Comparison of ENCODE assay signal across 14 cellular contexts in the genomic region with DNA sequence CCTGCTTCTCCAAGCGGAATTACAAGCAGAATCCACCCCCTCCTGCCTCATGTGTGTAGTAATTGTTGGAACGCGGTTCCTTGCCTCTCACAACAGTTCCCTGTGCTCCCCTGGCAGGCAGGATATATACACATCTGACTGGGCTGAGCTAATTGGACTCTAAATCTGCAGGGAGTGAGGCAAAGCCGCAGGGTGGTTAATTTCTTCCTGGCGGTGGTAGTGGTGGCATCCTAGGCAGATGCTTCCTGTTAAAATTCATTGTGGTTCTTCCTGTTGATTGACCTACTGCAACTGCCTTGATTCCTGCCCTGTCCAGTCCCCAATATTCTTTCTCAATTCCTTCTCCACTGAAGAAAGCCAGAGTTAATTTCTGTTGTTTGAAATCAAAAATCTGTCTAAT.
A peak's percentile ranks its signal among the peaks of the same experiment; 100 is the strongest.
DNase-seq lines count a peak whose midpoint lies in the region; ATAC-seq, FAIRE-seq and TF ChIP-seq lines count a peak whose summit lies in the region.
"Had no signal": no experiment of that assay in that cellular context is flagged by ENCODE, and none has a peak within 500 bp of the region (broad histone marks: within the 10 kb centered on the region; RNA-seq: fewer than 3 reads in every experiment).

No MANE protein-coding gene starts in this region.

- peak overlapping the region; percentile 40; the same call in 1 of the 2 replicates for H3K9ac ChIP-seq in BLaER1

- peak overlapping the region; percentile 83 for H3K4me2 ChIP-seq in BLaER1

- H3K9me3 Mint-ChIP-seq in glutamatergic neuron (ENCODE audit: unreplicated experiment), result no peaks in the 10 kb centered on the region
- H3K9me3 Mint-ChIP-seq: natural killer cell had no signal

- H3K36me3 ChIP-seq in BLaER1, result no peaks in the 10 kb centered on the region

- no peaks in the 10 kb centered on the region for H4K20me1 ChIP-seq in BLaER1

- H3K4me3 ChIP-seq in BLaER1, result peak overlapping the region; percentile 31; the same call in 1 of the 2 replicates

- peaks cover 78% of the 10 kb centered on the region for H3K4me1 ChIP-seq in BLaER1

- H3K27me3 ChIP-seq in BLaER1, result no peaks in the 10 kb centered on the region

- H3K27me3 Mint-ChIP-seq in glutamatergic neuron (ENCODE audit: unreplicated experiment), result no peaks in the 10 kb centered on the region

- no peak for DNase-seq in GM18507 (ENCODE audit: extremely low spot score, insufficient read length, low read depth)
- DNase-seq in SKM-1 (lab: John Stamatoyannopoulos, UW; ENCODE audit: unreplicated experiment), result peak; percentile 57
- peak; percentile 10 for DNase-seq in glomerular endothelial cell (ENCODE audit: extremely low read depth, low read depth, low spot score)
- DNase-seq in posterior cingulate gyrus, result no peak
- no peak for DNase-seq in glutamatergic neuron
- DNase-seq: caudate nucleus, natural killer cell, NCI-H187 treated with DMSO at 0.1 percent for 48 hours had no signal

- no peaks in the 10 kb centered on the region for H3K4me1 Mint-ChIP-seq in glutamatergic neuron (ENCODE audit: low read depth, unreplicated experiment)

- TF ChIP-seq CTCF in glutamatergic neuron (IDR thresholded peaks at IDR 0.05; ENCODE audit: partially characterized antibody, unreplicated experiment), result no peak

- intact Hi-C loops in posterior cingulate gyrus (cut with DNase I), result no loop called here

- H3K36me3 Mint-ChIP-seq in glutamatergic neuron (ENCODE audit: unreplicated experiment), result peaks cover 3% of the 10 kb centered on the region
- H3K36me3 Mint-ChIP-seq: natural killer cell had no signal

- peaks cover 14% of the 10 kb centered on the region for H3K9me3 ChIP-seq in BLaER1

- H3K4me3 Mint-ChIP-seq in glutamatergic neuron (ENCODE audit: unreplicated experiment), result no peak overlapping the region
- H3K4me3 Mint-ChIP-seq: activated T-helper 1 cell treated with anti-CD3 and anti-CD28 coated beads, Interleukin-12 subunit alpha, Interleukin-12 subunit beta, Interleukin-2, Interleukin-4 antibody, amounts not matched to agents 30 ng/mL and 10 ng/mL and 1 ng/mL, durations not matched to agents 14 hours and 24 hours and 36 hours; natural killer cell had no signal

- H3K27ac Mint-ChIP-seq in glutamatergic neuron (ENCODE audit: unreplicated experiment), result no peak overlapping the region
- H3K27ac Mint-ChIP-seq: activated T-helper 1 cell treated with anti-CD3 and anti-CD28 coated beads, Interleukin-12 subunit alpha, Interleukin-12 subunit beta, Interleukin-2, Interleukin-4 antibody, amounts not matched to agents 30 ng/mL and 10 ng/mL and 1 ng/mL, durations not matched to agents 14 hours and 24 hours and 36 hours; natural killer cell had no signal

- FAIRE-seq in GM18507 (lab: Jason Lieb, UNC), result peak; percentile 29
- FAIRE-seq: D721Med, keratinocyte had no signal

- no peak for ATAC-seq in GM18870 (IDR thresholded peaks at IDR 0.05; ENCODE audit: unreplicated experiment)
- no peak for ATAC-seq in HG02642 (IDR thresholded peaks at IDR 0.05; ENCODE audit: poor library complexity, unreplicated experiment)
- ATAC-seq: natural killer cell had no signal

- H3K27ac ChIP-seq in BLaER1, result peak overlapping the region; percentile 82

Comparison
In these comparisons a context has a peak if more than half of its experiments do, and no peak if none do; other contexts are left out.
1. DNase-seq: peak in SKM-1 (single experiment) and glomerular endothelial cell (single experiment); none in GM18507 (single experiment), posterior cingulate gyrus (0 of 10) and glutamatergic neuron (single experiment).